In the genomic region with DNA sequence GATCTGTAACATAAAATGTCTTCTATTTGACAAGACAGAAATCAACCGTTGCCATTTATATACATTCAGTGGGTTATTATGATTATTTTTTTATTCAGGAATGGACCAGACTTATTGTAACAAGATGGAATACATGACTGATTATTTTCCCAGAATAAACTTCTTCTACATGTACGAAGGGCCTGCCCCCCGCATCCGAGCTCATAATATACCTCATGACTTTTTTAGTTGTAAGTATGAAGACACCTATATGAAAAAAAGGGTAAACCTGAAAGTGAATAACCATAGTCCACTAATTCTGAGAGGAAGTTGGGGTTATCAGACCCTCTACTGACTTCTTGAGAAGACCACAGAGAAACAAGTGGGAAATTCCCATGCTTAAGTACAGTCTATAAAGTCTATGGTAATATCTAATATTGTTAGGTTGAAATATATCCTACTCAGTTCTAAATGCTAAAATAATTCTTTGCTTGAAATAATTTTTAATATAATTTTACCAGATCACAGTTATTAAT, we compare ENCODE assay signal across 15 cellular contexts. TPM values are rescaled to one million over a fixed set of nuclear protein-coding genes. Genes with fewer than 3 reads are reported as not detected.
DNase-seq lines count a peak whose midpoint lies in the region; ATAC-seq and TF ChIP-seq lines count a peak whose summit lies in the region.
"Had no signal": no experiment of that assay in that cellular context is flagged by ENCODE, and none has a peak within 500 bp of the region (broad histone marks: within the 10 kb centered on the region; RNA-seq: fewer than 3 reads in every experiment).

No MANE protein-coding gene starts in this region.

- TF ChIP-seq CTCF in lower leg skin (IDR thresholded peaks at IDR 0.05) (no peak), body of pancreas (IDR thresholded peaks at IDR 0.05) (no peak)

- H3K4me3 ChIP-seq in lower leg skin (ENCODE audit: low read depth, poor library complexity, severe bottlenecking) (no peak overlapping the region), body of pancreas (no peak overlapping the region)
- H3K4me3 ChIP-seq: K562, left lung, SJSA1, uterus had no signal

- intact Hi-C loops in activated T-helper 2 cell treated with anti-CD3 and anti-CD28 coated beads, Interferon-gamma antibody, Interleukin-2, Interleukin-4, amounts not matched to agents 10 μg/mL and 5 μg/mL and 100 μg/mL, durations not matched to agents 14 hours and 24 hours and 36 hours (cut with micrococcal nuclease) = loop anchor here (1.0 to 10.0 kb wide), 4 partner anchors 122 to 809 kb away; partner anchors contain the start of gene ENPP1
- intact Hi-C loops in lower leg skin (cut with DNase I; ENCODE audit: low total_unique reads) (no loop called here), body of pancreas (cut with DNase I) (no loop called here), head of caudate nucleus (cut with DNase I) (no loop called here)

- WGBS in lower leg skin, 2 donors = 95% methylated on average over 4 of the region's 4 CpGs
- WGBS in body of pancreas, 2 donors = 82 to 85% methylated on average over 4 of the region's 4 CpGs

- H3K27ac ChIP-seq in body of pancreas = no peak overlapping the region
- H3K27ac ChIP-seq: left lung, SJSA1, uterus had no signal

- H3K27me3 ChIP-seq in body of pancreas = no peaks in the 10 kb centered on the region
- H3K27me3 ChIP-seq: left lung, SJSA1, uterus had no signal

- peaks cover 62% of the 10 kb centered on the region for H3K4me1 Mint-ChIP-seq in activated T-helper 2 cell treated with anti-CD3 and anti-CD28 coated beads, Interferon-gamma antibody, Interleukin-2, Interleukin-4, amounts not matched to agents 10 μg/mL and 5 μg/mL and 100 μg/mL, durations not matched to agents 14 hours and 24 hours and 36 hours (ENCODE audit: low read depth)

- H3K9me3 ChIP-seq in body of pancreas = no peaks in the 10 kb centered on the region
- H3K9me3 ChIP-seq: left lung, SJSA1, uterus had no signal

- ATAC-seq in GM18519 (IDR thresholded peaks at IDR 0.05; ENCODE audit: low FRiP score, unreplicated experiment) (peak; percentile 52), GM21360 (IDR thresholded peaks at IDR 0.05; ENCODE audit: unreplicated experiment) (peak; percentile 66), HG03060 (IDR thresholded peaks at IDR 0.05; ENCODE audit: low read depth, unreplicated experiment) (peak; percentile 48), body of pancreas (no peak)
- ATAC-seq: K562, left lung had no signal

- H3K27ac Mint-ChIP-seq in activated T-helper 2 cell treated with anti-CD3 and anti-CD28 coated beads, Interferon-gamma antibody, Interleukin-2, Interleukin-4, amounts not matched to agents 10 μg/mL and 5 μg/mL and 100 μg/mL, durations not matched to agents 14 hours and 24 hours and 36 hours = peak overlapping the region; percentile 68

- H3K36me3 ChIP-seq in body of pancreas (replicated peaks in 1 of 2; ENCODE audit: insufficient read depth in 1 of 2, low read depth in 2 of 2) = no peaks in the 10 kb centered on the region
- H3K36me3 ChIP-seq: left lung, SJSA1, uterus had no signal

- no peaks in the 10 kb centered on the region for H3K4me1 ChIP-seq in body of pancreas
- H3K4me1 ChIP-seq: left lung, uterus had no signal

- peaks cover 66% of the 10 kb centered on the region for H3K36me3 Mint-ChIP-seq in activated T-helper 2 cell treated with anti-CD3 and anti-CD28 coated beads, Interferon-gamma antibody, Interleukin-2, Interleukin-4, amounts not matched to agents 10 μg/mL and 5 μg/mL and 100 μg/mL, durations not matched to agents 14 hours and 24 hours and 36 hours (ENCODE audit: low read depth)

- H3K9me3 Mint-ChIP-seq in activated T-helper 2 cell treated with anti-CD3 and anti-CD28 coated beads, Interferon-gamma antibody, Interleukin-2, Interleukin-4, amounts not matched to agents 10 μg/mL and 5 μg/mL and 100 μg/mL, durations not matched to agents 14 hours and 24 hours and 36 hours = peaks cover 15% of the 10 kb centered on the region

- DNase-seq in activated T-helper 2 cell treated with anti-CD3 and anti-CD28 coated beads, Interferon-gamma antibody, Interleukin-2, Interleukin-4, amounts not matched to agents 10 μg/mL and 5 μg/mL and 100 μg/mL, durations not matched to agents 14 hours and 24 hours and 36 hours (ENCODE audit: low spot score) = no peak
- no peak for DNase-seq in lower leg skin (ENCODE audit: low spot score in 2 of 2)
- no peak for DNase-seq in kidney glomerular epithelial cell (lab: John Stamatoyannopoulos, UW)
- DNase-seq in body of pancreas = no peak
- no peak for DNase-seq in head of caudate nucleus
- DNase-seq: left lung, NCI-H446, posterior cingulate gyrus, uterus had no signal

- no peaks in the 10 kb centered on the region for H3K27me3 Mint-ChIP-seq in activated T-helper 2 cell treated with anti-CD3 and anti-CD28 coated beads, Interferon-gamma antibody, Interleukin-2, Interleukin-4, amounts not matched to agents 10 μg/mL and 5 μg/mL and 100 μg/mL, durations not matched to agents 14 hours and 24 hours and 36 hours (ENCODE audit: low read depth)

- no peak overlapping the region for H3K4me3 Mint-ChIP-seq in activated T-helper 2 cell treated with anti-CD3 and anti-CD28 coated beads, Interferon-gamma antibody, Interleukin-2, Interleukin-4, amounts not matched to agents 10 μg/mL and 5 μg/mL and 100 μg/mL, durations not matched to agents 14 hours and 24 hours and 36 hours (ENCODE audit: low read depth)

- TF ChIP-seq POLR2A in lower leg skin (IDR thresholded peaks at IDR 0.05) (no peak), body of pancreas (IDR thresholded peaks at IDR 0.05) (no peak)

RNA-seq across cellular contexts. Expression of gene OR2A4, which starts 15.9 kb away (rescaled TPM):
- total RNA-seq in activated T-helper 2 cell treated with anti-CD3 and anti-CD28 coated beads, Interferon-gamma antibody, Interleukin-2, Interleukin-4, amounts not matched to agents 10 μg/mL and 5 μg/mL and 100 μg/mL, durations not matched to agents 14 hours and 24 hours and 36 hours = not detected in 2 replicates
- total RNA-seq in lower leg skin (1 to 10 TPM in 1 of 4 donors, not detected in 3; 2.6 TPM), body of pancreas (not detected)
- total RNA-seq: fibroblast of villous mesenchyme, K562, left lung, SJSA1, uterus had no signal

RNA-seq across cellular contexts. Expression of gene CTAGE9, which starts 25.5 kb away (rescaled TPM):
- not detected in 2 replicates for total RNA-seq in activated T-helper 2 cell treated with anti-CD3 and anti-CD28 coated beads, Interferon-gamma antibody, Interleukin-2, Interleukin-4, amounts not matched to agents 10 μg/mL and 5 μg/mL and 100 μg/mL, durations not matched to agents 14 hours and 24 hours and 36 hours
- total RNA-seq in lower leg skin = not detected
- total RNA-seq in body of pancreas = under 1 TPM in 1 of 2 donors, not detected in 1; 0.66 TPM
- total RNA-seq: fibroblast of villous mesenchyme, K562, left lung, uterus had no signal

RNA-seq across cellular contexts. Expression of gene ENPP3, which starts 48.2 kb away (rescaled TPM):
- total RNA-seq in activated T-helper 2 cell treated with anti-CD3 and anti-CD28 coated beads, Interferon-gamma antibody, Interleukin-2, Interleukin-4, amounts not matched to agents 10 μg/mL and 5 μg/mL and 100 μg/mL, durations not matched to agents 14 hours and 24 hours and 36 hours = 16.3 and 18.7 TPM in 2 replicates
- total RNA-seq in lower leg skin (1 to 10 TPM in 1 of 4 donors, under 1 TPM in 2, not detected in 1; 0.11 to 1.2 (median 0.76) TPM), body of pancreas (under 1 TPM in 1 of 2 donors, not detected in 1; 0.26 TPM)
- total RNA-seq: fibroblast of villous mesenchyme had no signal

RNA-seq across cellular contexts. Expression of gene MED23, which starts 57.3 kb away (rescaled TPM):
- total RNA-seq in activated T-helper 2 cell treated with anti-CD3 and anti-CD28 coated beads, Interferon-gamma antibody, Interleukin-2, Interleukin-4, amounts not matched to agents 10 μg/mL and 5 μg/mL and 100 μg/mL, durations not matched to agents 14 hours and 24 hours and 36 hours = 40.4 and 43.6 TPM in 2 replicates
- 10 to 100 TPM; 20.1 to 29.0 (median 25.2) TPM for total RNA-seq in lower leg skin
- 10 to 100 TPM; 11.9 to 18.2 TPM for total RNA-seq in body of pancreas
